ENCODE assay signal across 13 cellular contexts in the genomic region with DNA sequence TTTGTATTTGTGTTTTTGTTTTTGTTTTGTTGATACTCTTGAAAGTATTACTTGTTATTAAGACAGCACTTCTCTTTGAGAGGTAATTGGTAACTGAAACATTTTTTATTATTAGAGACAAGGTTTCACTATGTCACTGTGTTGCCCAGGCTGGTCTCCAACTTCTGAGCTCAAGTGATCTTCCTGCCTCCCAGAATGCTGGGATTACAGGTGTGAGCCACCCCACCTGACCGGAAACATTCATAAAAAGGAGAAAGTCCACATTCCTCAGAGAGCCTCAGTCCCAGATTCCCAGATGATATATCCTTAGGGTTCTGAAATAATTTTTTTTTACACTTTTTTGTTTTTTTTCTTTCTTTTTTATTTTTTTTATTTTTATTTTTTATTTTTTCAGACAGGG. TPM values are rescaled to one million over a fixed set of nuclear protein-coding genes. Genes with fewer than 3 reads are reported as not detected.
A peak's percentile ranks its signal among the peaks of the same experiment; 100 is the strongest.
DNase-seq lines count a peak whose midpoint lies in the region; ATAC-seq and FAIRE-seq lines count a peak whose summit lies in the region.
"Had no signal": no experiment of that assay in that cellular context is flagged by ENCODE, and none has a peak within 500 bp of the region (broad histone marks: within the 10 kb centered on the region; RNA-seq: fewer than 3 reads in every experiment).

No MANE protein-coding gene starts in this region.

- peaks cover under 1 to 6% of the 10 kb centered on the region in 2 donors for H3K36me3 Mint-ChIP-seq in activated T-cell treated with anti-CD3 and anti-CD28 coated beads, Interleukin-2, amount 50 U/mL, for 72 hours (ENCODE audit: insufficient read depth in 2 of 2)
- peaks cover 11% of the 10 kb centered on the region for H3K36me3 Mint-ChIP-seq in activated T-helper 2 cell treated with anti-CD3 and anti-CD28 coated beads, Interferon-gamma antibody, Interleukin-2, Interleukin-4, amounts not matched to agents 10 μg/mL and 5 μg/mL and 100 μg/mL, durations not matched to agents 14 hours and 24 hours and 36 hours (ENCODE audit: low read depth)

- no peak for ATAC-seq in activated T-cell treated with anti-CD3 and anti-CD28 coated beads, Interleukin-2, amount 50 U/mL, for 72 hours (replicated peaks in 1 of 2)
- no peak for ATAC-seq in HG03571 (IDR thresholded peaks at IDR 0.05; ENCODE audit: unreplicated experiment)
- ATAC-seq: right cardiac atrium, upper lobe of right lung had no signal

- 18 to 62% (median 35%) methylated on average over 1 of the region's 1 CpG for WGBS in small intestine, 3 donors

- intact Hi-C loops in activated T-helper 2 cell treated with anti-CD3 and anti-CD28 coated beads, Interferon-gamma antibody, Interleukin-2, Interleukin-4, amounts not matched to agents 10 μg/mL and 5 μg/mL and 100 μg/mL, durations not matched to agents 14 hours and 24 hours and 36 hours (cut with micrococcal nuclease): no loop called here

- no peaks in the 10 kb centered on the region for H3K27me3 ChIP-seq in small intestine (ENCODE audit: control insufficient read depth in 2 of 2, insufficient read depth in 2 of 2, low read length in 2 of 2)
- H3K27me3 ChIP-seq: upper lobe of right lung had no signal

- H3K27me3 Mint-ChIP-seq in activated T-cell treated with anti-CD3 and anti-CD28 coated beads, Interleukin-2, amount 50 U/mL, for 72 hours (ENCODE audit: low read depth): no peaks in the 10 kb centered on the region
- H3K27me3 Mint-ChIP-seq in activated T-helper 2 cell treated with anti-CD3 and anti-CD28 coated beads, Interferon-gamma antibody, Interleukin-2, Interleukin-4, amounts not matched to agents 10 μg/mL and 5 μg/mL and 100 μg/mL, durations not matched to agents 14 hours and 24 hours and 36 hours (ENCODE audit: low read depth): no peaks in the 10 kb centered on the region

- H3K4me3 ChIP-seq in small intestine (ENCODE audit: low read depth in 1 of 2, low read length in 2 of 2): no peak overlapping the region
- H3K4me3 ChIP-seq: upper lobe of right lung had no signal

- H3K36me3 ChIP-seq in small intestine (ENCODE audit: control insufficient read depth in 2 of 2, insufficient read depth in 2 of 2, low read length in 2 of 2): no peaks in the 10 kb centered on the region
- H3K36me3 ChIP-seq: upper lobe of right lung had no signal

- H3K4me3 Mint-ChIP-seq in activated T-cell treated with anti-CD3 and anti-CD28 coated beads, Interleukin-2, amount 50 U/mL, for 72 hours: peak overlapping the region; percentile 57 to 60
- peak overlapping the region; percentile 49 for H3K4me3 Mint-ChIP-seq in activated T-helper 2 cell treated with anti-CD3 and anti-CD28 coated beads, Interferon-gamma antibody, Interleukin-2, Interleukin-4, amounts not matched to agents 10 μg/mL and 5 μg/mL and 100 μg/mL, durations not matched to agents 14 hours and 24 hours and 36 hours (ENCODE audit: low read depth)

- H3K27ac Mint-ChIP-seq in activated T-cell treated with anti-CD3 and anti-CD28 coated beads, Interleukin-2, amount 50 U/mL, for 72 hours: peak overlapping the region; percentile 24
- H3K27ac Mint-ChIP-seq in activated T-helper 2 cell treated with anti-CD3 and anti-CD28 coated beads, Interferon-gamma antibody, Interleukin-2, Interleukin-4, amounts not matched to agents 10 μg/mL and 5 μg/mL and 100 μg/mL, durations not matched to agents 14 hours and 24 hours and 36 hours: peak overlapping the region; percentile 5

- H3K9me3 Mint-ChIP-seq in activated T-cell treated with anti-CD3 and anti-CD28 coated beads, Interleukin-2, amount 50 U/mL, for 72 hours: no peaks in the 10 kb centered on the region
- no peaks in the 10 kb centered on the region for H3K9me3 Mint-ChIP-seq in activated T-helper 2 cell treated with anti-CD3 and anti-CD28 coated beads, Interferon-gamma antibody, Interleukin-2, Interleukin-4, amounts not matched to agents 10 μg/mL and 5 μg/mL and 100 μg/mL, durations not matched to agents 14 hours and 24 hours and 36 hours

- no peak for DNase-seq in activated T-cell treated with anti-CD3 and anti-CD28 coated beads, Interleukin-2, amount 50 U/mL, for 72 hours
- DNase-seq in activated T-cell treated with anti-CD3 and anti-CD28 coated beads for 4 hours (no peak), small intestine (peak; percentile 86), SHP77 treated with DMSO at 0.1 percent for 48 hours (lab: John Stamatoyannopoulos, UW) (no peak)
- no peak for DNase-seq in activated T-helper 2 cell treated with anti-CD3 and anti-CD28 coated beads, Interferon-gamma antibody, Interleukin-2, Interleukin-4, amounts not matched to agents 10 μg/mL and 5 μg/mL and 100 μg/mL, durations not matched to agents 14 hours and 24 hours and 36 hours (ENCODE audit: low spot score)
- DNase-seq: activated CD4-positive, CD25-positive, alpha-beta regulatory T cell treated with anti-CD3 and anti-CD28 coated beads, Interleukin-2, amount 50 U/mL, for 72 hours; amniotic stem cell; GOT3; hypothalamus; NCI-H345; right cardiac atrium; upper lobe of right lung had no signal

- FAIRE-seq in small intestine (lab: Jason Lieb, UNC): no peak

- H3K4me1 Mint-ChIP-seq in activated T-cell treated with anti-CD3 and anti-CD28 coated beads, Interleukin-2, amount 50 U/mL, for 72 hours (ENCODE audit: low read depth): peaks cover 58% of the 10 kb centered on the region
- peaks cover 31% of the 10 kb centered on the region for H3K4me1 Mint-ChIP-seq in activated T-helper 2 cell treated with anti-CD3 and anti-CD28 coated beads, Interferon-gamma antibody, Interleukin-2, Interleukin-4, amounts not matched to agents 10 μg/mL and 5 μg/mL and 100 μg/mL, durations not matched to agents 14 hours and 24 hours and 36 hours (ENCODE audit: low read depth)

- peak overlapping the region in 1 of 2 donors; percentile 18 for H3K27ac ChIP-seq in small intestine (ENCODE audit: low read depth in 1 of 2, low read length in 1 of 2)
- H3K27ac ChIP-seq: upper lobe of right lung had no signal

- H3K9me3 ChIP-seq in small intestine (ENCODE audit: control insufficient read depth, low read depth): no peaks in the 10 kb centered on the region
- H3K9me3 ChIP-seq: upper lobe of right lung had no signal

- H3K4me1 ChIP-seq in small intestine (ENCODE audit: control insufficient read depth in 2 of 2, insufficient read depth in 1 of 2, low read depth in 1 of 2, low read length in 1 of 2): peaks cover 0 to 14% of the 10 kb centered on the region in 2 donors

RNA-seq across cellular contexts. Expression of a gene that starts 2.7 kb away (rescaled TPM):
- total RNA-seq in activated T-cell treated with anti-CD3 and anti-CD28 coated beads, Interleukin-2, amount 50 U/mL, for 72 hours: 10 to 100 TPM; 85.0 to 99.5 TPM
- 87.5 and 89.3 TPM in 2 replicates for total RNA-seq in activated T-helper 2 cell treated with anti-CD3 and anti-CD28 coated beads, Interferon-gamma antibody, Interleukin-2, Interleukin-4, amounts not matched to agents 10 μg/mL and 5 μg/mL and 100 μg/mL, durations not matched to agents 14 hours and 24 hours and 36 hours
- polyA plus RNA-seq in small intestine: 10 to 100 TPM; 30.0 to 48.9 (median 30.4) TPM

RNA-seq across cellular contexts. Expression of a gene that starts 25.8 kb away (rescaled TPM):
- 1 to 10 TPM; 6.2 to 9.9 TPM for total RNA-seq in activated T-cell treated with anti-CD3 and anti-CD28 coated beads, Interleukin-2, amount 50 U/mL, for 72 hours
- 3.9 and 4.3 TPM in 2 replicates for total RNA-seq in activated T-helper 2 cell treated with anti-CD3 and anti-CD28 coated beads, Interferon-gamma antibody, Interleukin-2, Interleukin-4, amounts not matched to agents 10 μg/mL and 5 μg/mL and 100 μg/mL, durations not matched to agents 14 hours and 24 hours and 36 hours
- 1 to 10 TPM; 1.1 to 2.2 (median 1.4) TPM for polyA plus RNA-seq in small intestine

RNA-seq across cellular contexts. Expression of a gene that starts 38.0 kb away (rescaled TPM):
- total RNA-seq in activated T-cell treated with anti-CD3 and anti-CD28 coated beads, Interleukin-2, amount 50 U/mL, for 72 hours: 10 to 100 TPM; 19.6 to 21.1 TPM
- total RNA-seq in activated T-helper 2 cell treated with anti-CD3 and anti-CD28 coated beads, Interferon-gamma antibody, Interleukin-2, Interleukin-4, amounts not matched to agents 10 μg/mL and 5 μg/mL and 100 μg/mL, durations not matched to agents 14 hours and 24 hours and 36 hours: 16.7 and 17.9 TPM in 2 replicates
- polyA plus RNA-seq in small intestine: 10 to 100 TPM; 21.0 to 29.0 (median 22.2) TPM

RNA-seq across cellular contexts. Expression of a gene that starts 54.4 kb away (rescaled TPM):
- total RNA-seq in activated T-cell treated with anti-CD3 and anti-CD28 coated beads, Interleukin-2, amount 50 U/mL, for 72 hours: 10 to 100 TPM; 47.0 to 47.9 TPM
- 25.0 and 25.9 TPM in 2 replicates for total RNA-seq in activated T-helper 2 cell treated with anti-CD3 and anti-CD28 coated beads, Interferon-gamma antibody, Interleukin-2, Interleukin-4, amounts not matched to agents 10 μg/mL and 5 μg/mL and 100 μg/mL, durations not matched to agents 14 hours and 24 hours and 36 hours
- polyA plus RNA-seq in small intestine: 10 to 100 TPM; 18.3 to 65.1 (median 23.5) TPM

RNA-seq across cellular contexts. Expression of a gene that starts 54.6 kb away (rescaled TPM):
- total RNA-seq in activated T-cell treated with anti-CD3 and anti-CD28 coated beads, Interleukin-2, amount 50 U/mL, for 72 hours: 10 to 100 TPM; 20.3 to 20.9 TPM
- total RNA-seq in activated T-helper 2 cell treated with anti-CD3 and anti-CD28 coated beads, Interferon-gamma antibody, Interleukin-2, Interleukin-4, amounts not matched to agents 10 μg/mL and 5 μg/mL and 100 μg/mL, durations not matched to agents 14 hours and 24 hours and 36 hours: 18.8 and 19.0 TPM in 2 replicates
- polyA plus RNA-seq in small intestine: 10 to 100 TPM; 13.5 to 19.2 (median 16.3) TPM
